In genomic region chr19:45200614-45201013, GRCh38 we compare ENCODE assay signal across 9 cellular contexts. TPM values are rescaled to one million over a fixed set of nuclear protein-coding genes. Genes with fewer than 3 reads are reported as not detected.
A peak's percentile ranks its signal among the peaks of the same experiment; 100 is the strongest.
DNase-seq lines count a peak whose midpoint lies in the region; ATAC-seq, FAIRE-seq and TF ChIP-seq lines count a peak whose summit lies in the region.
"Had no signal": no experiment of that assay in that cellular context is flagged by ENCODE, and none has a peak within 500 bp of the region (broad histone marks: within the 10 kb centered on the region; RNA-seq: fewer than 3 reads in every experiment).

No MANE protein-coding gene starts in this region.

- H3K27ac Mint-ChIP-seq in brain, result no peak overlapping the region

- H3K27me3 Mint-ChIP-seq in brain, result peaks cover 31% of the 10 kb centered on the region

- intact Hi-C loops in ascending aorta (cut with DNase I), result no loop called here

- H3K27me3 ChIP-seq in BE2C (peaks cover 28% of the 10 kb centered on the region), ascending aorta (no peaks in the 10 kb centered on the region)

- H3K4me3 ChIP-seq in BE2C (ENCODE audit: low read depth, low read length) (no peak overlapping the region), ascending aorta (no peak overlapping the region)

- H3K4me1 Mint-ChIP-seq in brain, result no peaks in the 10 kb centered on the region

- no peak overlapping the region for H3K4me3 Mint-ChIP-seq in brain

- H3K36me3 Mint-ChIP-seq in brain, result no peaks in the 10 kb centered on the region

- TF ChIP-seq CTCF in BE2C (IDR thresholded peaks at IDR 0.05; ENCODE audit: low read depth, low read length) (peak; percentile 49), brain (conservative IDR thresholded peaks at IDR 0.05) (peak; percentile 59 to 63), ascending aorta (IDR thresholded peaks at IDR 0.05) (no peak)

- ATAC-seq in left lobe of liver (peak; percentile 48), GM18907 (IDR thresholded peaks at IDR 0.05; ENCODE audit: unreplicated experiment) (no peak)

- peak; percentile 51 for DNase-seq in BE2C
- peak; percentile 51 for DNase-seq in M059J (ENCODE audit: low read depth)
- no peak for DNase-seq in left lobe of liver (ENCODE audit: low spot score)
- no peak for DNase-seq in GM12891 (ENCODE audit: insufficient read length, low spot score)
- no peak for DNase-seq in ascending aorta (ENCODE audit: low spot score in 2 of 2)
- no peak for DNase-seq in NCI-H128 (lab: John Stamatoyannopoulos, UW; ENCODE audit: unreplicated experiment)

- no peak for FAIRE-seq in GM12891 (lab: Jason Lieb, UNC)

- H3K36me3 ChIP-seq in BE2C (no peaks in the 10 kb centered on the region), ascending aorta (no peaks in the 10 kb centered on the region)

- peaks cover 0 to 9% (median 0%) of the 10 kb centered on the region in 5 experiments for H3K9me3 Mint-ChIP-seq in brain

- TF ChIP-seq POLR2A in GM12891 (IDR thresholded peaks at IDR 0.05; ENCODE audit: low read depth, low read length), result no peak

- no peak overlapping the region for H3K27ac ChIP-seq in ascending aorta
- H3K27ac ChIP-seq: epithelial cell of prostate had no signal

- no peaks in the 10 kb centered on the region for H3K4me1 ChIP-seq in BE2C
- H3K4me1 ChIP-seq in ascending aorta, result no peaks in the 10 kb centered on the region

- H3K9me3 ChIP-seq in BE2C (no peaks in the 10 kb centered on the region), ascending aorta (no peaks in the 10 kb centered on the region)

TF ChIP-seq in GM12891, 5 proteins besides CTCF, POLR2A, EP300 and RAD21:
- TF ChIP-seq TAF1 (IDR thresholded peaks at IDR 0.05; ENCODE audit: low read depth, low read length), result no peak
- no peak for TF ChIP-seq POU2F2 (IDR thresholded peaks at IDR 0.05; ENCODE audit: low read depth, low read length)

RNA-seq across cellular contexts. Expression of gene BLOC1S3, which starts 22.0 kb away (rescaled TPM):
- polyA plus RNA-seq in BE2C (2012; ENCODE audit: insufficient read depth, insufficient read length, low read depth), result 12.6 TPM
- 2.7 and 7.3 TPM in 2 replicates for total RNA-seq in M059J (2014; rRNA removed; shearing (Covaris generic))
- 10.2 TPM for polyA plus RNA-seq in brain (ENCODE audit: insufficient read depth, low read depth, low replicate concordance)
- total RNA-seq in left lobe of liver (6.5 TPM), ascending aorta (0.32 TPM)
- polyA plus RNA-seq in GM12891 (2012; ENCODE audit: low read depth, missing spikeins), result 5.4 TPM

RNA-seq across cellular contexts. Expression of gene TRAPPC6A, which starts 22.6 kb away (rescaled TPM):
- 26.1 TPM for polyA plus RNA-seq in BE2C (2012; ENCODE audit: insufficient read depth, insufficient read length, low read depth)
- 6.2 and 8.2 TPM in 2 replicates for total RNA-seq in M059J (2014; rRNA removed; shearing (Covaris generic))
- 69.4 TPM for polyA plus RNA-seq in brain (ENCODE audit: insufficient read depth, low read depth, low replicate concordance)
- total RNA-seq in left lobe of liver (30.6 TPM), ascending aorta (18.3 TPM)
- polyA plus RNA-seq in GM12891 (2012; ENCODE audit: low read depth, missing spikeins), result 106 TPM

RNA-seq across cellular contexts. Expression of gene NKPD1, which starts 39.8 kb away (rescaled TPM):
- polyA plus RNA-seq in BE2C (2012; ENCODE audit: insufficient read depth, insufficient read length, low read depth), result 0.17 TPM
- not detected in 2 replicates for total RNA-seq in M059J (2014; rRNA removed; shearing (Covaris generic))
- polyA plus RNA-seq in brain (ENCODE audit: insufficient read depth, low read depth, low replicate concordance), result 0.42 TPM
- total RNA-seq in left lobe of liver, result not detected
- 0.05 TPM for polyA plus RNA-seq in GM12891 (2012; ENCODE audit: low read depth, missing spikeins)
- total RNA-seq in ascending aorta, result not detected

RNA-seq across cellular contexts. Expression of gene EXOC3L2, which starts 44.6 kb away (rescaled TPM):
- polyA plus RNA-seq in BE2C (2012; ENCODE audit: insufficient read depth, insufficient read length, low read depth), result not detected
- total RNA-seq in M059J (2014; rRNA removed; shearing (Covaris generic)), result not detected in 2 replicates
- polyA plus RNA-seq in brain (ENCODE audit: insufficient read depth, low read depth, low replicate concordance), result 1.4 TPM
- total RNA-seq in left lobe of liver, result 4.3 TPM
- 0.14 TPM for polyA plus RNA-seq in GM12891 (2012; ENCODE audit: low read depth, missing spikeins)
- total RNA-seq in ascending aorta, result 33.5 TPM

RNA-seq across cellular contexts. Expression of gene MARK4, which starts 50.5 kb away (rescaled TPM):
- polyA plus RNA-seq in BE2C (2012; ENCODE audit: insufficient read depth, insufficient read length, low read depth), result 43.6 TPM
- total RNA-seq in M059J (2014; rRNA removed; shearing (Covaris generic)), result 7.1 and 11.0 TPM in 2 replicates
- 58.8 TPM for polyA plus RNA-seq in brain (ENCODE audit: insufficient read depth, low read depth, low replicate concordance)
- 17.5 TPM for total RNA-seq in left lobe of liver
- 10.7 TPM for polyA plus RNA-seq in GM12891 (2012; ENCODE audit: low read depth, missing spikeins)
- 22.8 TPM for total RNA-seq in ascending aorta

Comparison
In these comparisons a context has a peak if more than half of its experiments do, and no peak if none do; other contexts are left out.
1. DNase-seq: peak in BE2C (single experiment) and M059J (single experiment); none in left lobe of liver (single experiment), GM12891 (single experiment), ascending aorta (0 of 2) and NCI-H128 (single experiment).
2. CTCF ChIP-seq: peak in BE2C (single experiment) and brain (2 of 2); none in ascending aorta (0 of 3).